In genomic region chr9:76581752-76582151, GRCh38 we compare ENCODE assay signal across 26 cellular contexts.
"Had no signal": no experiment of that assay in that cellular context is flagged by ENCODE, and none has a peak within 500 bp of the region (broad histone marks: within the 10 kb centered on the region; RNA-seq: fewer than 3 reads in every experiment).

No MANE protein-coding gene starts in this region.

- H3K4me3 Mint-ChIP-seq: activated CD4-positive, alpha-beta T cell treated with anti-CD3 and anti-CD28 coated beads, Interleukin-2, amount 10 ng/mL, durations not matched to agents 7 days and 5 days; activated T-cell treated with anti-CD3 and anti-CD28 coated beads, Interleukin-2, amount 50 U/mL, for 24 hours; activated T-helper 17 cell treated with anti-CD3 and anti-CD28 coated beads, Interleukin-2, amount 50 U/mL, for 72 hours; effector memory CD8-positive, alpha-beta T cell; natural killer cell; stimulated activated effector memory CD8-positive, alpha-beta T cell treated with anti-CD3 and anti-CD28 coated beads, Interleukin-12 subunit alpha, Interleukin-12 subunit beta, amount 100 ng/mL, for 72 hours; T-helper 2 cell treated with Interferon-gamma antibody and Interleukin-4, amounts not matched to agents 5 μg/mL and 100 μg/mL, for 36 hours had no signal

- H3K9me3 Mint-ChIP-seq: activated CD4-positive, alpha-beta T cell treated with anti-CD3 and anti-CD28 coated beads, Interleukin-2, amount 10 ng/mL, durations not matched to agents 7 days and 5 days; activated naive CD4-positive, alpha-beta T cell treated with anti-CD3 and anti-CD28 coated beads, Interleukin-2, amount 50 U/mL, for 72 hours; activated T-cell treated with anti-CD3 and anti-CD28 coated beads, Interleukin-2, amount 50 U/mL, for 24 hours; activated T-helper 17 cell treated with anti-CD3 and anti-CD28 coated beads, Interleukin-2, amount 50 U/mL, for 72 hours; natural killer cell; stimulated activated effector memory CD8-positive, alpha-beta T cell treated with anti-CD3 and anti-CD28 coated beads, Interleukin-12 subunit alpha, Interleukin-12 subunit beta, amount 100 ng/mL, for 72 hours; T-helper 2 cell treated with Interferon-gamma antibody and Interleukin-4, amounts not matched to agents 5 μg/mL and 100 μg/mL, for 36 hours had no signal

- H3K36me3 Mint-ChIP-seq: activated naive CD4-positive, alpha-beta T cell treated with anti-CD3 and anti-CD28 coated beads, Interleukin-2, amount 50 U/mL, for 72 hours; natural killer cell; stimulated activated effector memory CD8-positive, alpha-beta T cell treated with anti-CD3 and anti-CD28 coated beads, Interleukin-12 subunit alpha, Interleukin-12 subunit beta, amount 100 ng/mL, for 72 hours had no signal

- H3K27me3 ChIP-seq: adrenal gland, ascending aorta, left lung, stomach, suprapubic skin, transverse colon, uterus had no signal

- H3K9me3 ChIP-seq: adrenal gland, ascending aorta, left lung, psoas muscle, stomach, suprapubic skin, transverse colon, uterus had no signal

- H3K36me3 ChIP-seq: adrenal gland, ascending aorta, left lung, stomach, suprapubic skin, transverse colon, uterus, WERI-Rb-1 had no signal

- H3K4me3 ChIP-seq: adrenal gland, ascending aorta, dorsolateral prefrontal cortex, left lung, psoas muscle, stomach, suprapubic skin, transverse colon, uterus had no signal

- H3K4me1 ChIP-seq: adrenal gland, ascending aorta, psoas muscle, suprapubic skin, uterus had no signal

- H3K27ac ChIP-seq: adrenal gland, ascending aorta, dorsolateral prefrontal cortex, left lung, psoas muscle, stomach, suprapubic skin, transverse colon, uterus, WERI-Rb-1 had no signal

- ATAC-seq: activated naive CD4-positive, alpha-beta T cell treated with anti-CD3 and anti-CD28 coated beads, Interleukin-2, amount 50 U/mL, for 72 hours; activated T-helper 17 cell treated with anti-CD3 and anti-CD28 coated beads, Interleukin-2, amount 50 U/mL, for 72 hours; effector memory CD8-positive, alpha-beta T cell; esophagus mucosa; left lung; natural killer cell; psoas muscle; right cardiac atrium; stimulated activated effector memory CD8-positive, alpha-beta T cell treated with anti-CD3 and anti-CD28 coated beads, Interleukin-12 subunit alpha, Interleukin-12 subunit beta, amount 100 ng/mL, for 72 hours had no signal

- H3K27ac Mint-ChIP-seq: activated CD4-positive, alpha-beta T cell treated with anti-CD3 and anti-CD28 coated beads, Interleukin-2, amount 10 ng/mL, durations not matched to agents 7 days and 5 days; activated naive CD4-positive, alpha-beta T cell treated with anti-CD3 and anti-CD28 coated beads, Interleukin-2, amount 50 U/mL, for 72 hours; activated T-cell treated with anti-CD3 and anti-CD28 coated beads, Interleukin-2, amount 50 U/mL, for 24 hours; activated T-helper 17 cell treated with anti-CD3 and anti-CD28 coated beads, Interleukin-2, amount 50 U/mL, for 72 hours; effector memory CD8-positive, alpha-beta T cell; stimulated activated effector memory CD8-positive, alpha-beta T cell treated with anti-CD3 and anti-CD28 coated beads, Interleukin-12 subunit alpha, Interleukin-12 subunit beta, amount 100 ng/mL, for 72 hours; T-helper 2 cell treated with Interferon-gamma antibody and Interleukin-4, amounts not matched to agents 5 μg/mL and 100 μg/mL, for 36 hours had no signal

- DNase-seq: activated CD4-positive, alpha-beta T cell treated with anti-CD3 and anti-CD28 coated beads, Interleukin-2, amount 10 ng/mL, durations not matched to agents 7 days and 5 days; activated CD4-positive, CD25-positive, alpha-beta regulatory T cell treated with anti-CD3 and anti-CD28 coated beads, Interleukin-2, amount 50 U/mL, for 72 hours; activated T-cell treated with anti-CD3 and anti-CD28 coated beads, Interleukin-2, amount 50 U/mL, for 24 hours; adrenal gland; central memory CD4-positive, alpha-beta T cell; dorsolateral prefrontal cortex; effector memory CD8-positive, alpha-beta T cell; foreskin melanocyte; kidney glomerular epithelial cell; left lung; midbrain; natural killer cell; psoas muscle; right cardiac atrium; stimulated activated CD4-positive, alpha-beta T cell treated with anti-CD3 and anti-CD28 coated beads, Interleukin-2, amount 100 ng/mL, for 24 hours; stomach; transverse colon; uterus; WERI-Rb-1 had no signal

- H3K27me3 Mint-ChIP-seq: activated CD4-positive, alpha-beta T cell treated with anti-CD3 and anti-CD28 coated beads, Interleukin-2, amount 10 ng/mL, durations not matched to agents 7 days and 5 days; effector memory CD8-positive, alpha-beta T cell had no signal
